Comparison of ENCODE assay signal across 1 cellular context in genomic region chr4:81493895-81494490, GRCh38.
A peak's percentile ranks its signal among the peaks of the same experiment; 100 is the strongest.
TF ChIP-seq lines count a peak whose summit lies in the region.

No MANE protein-coding gene starts in this region.

TF ChIP-seq in GM12878, 131 proteins besides CTCF, POLR2A, EP300 and RAD21 (continued from another document and continues in another):
- no peak for TF ChIP-seq E2F8 (IDR thresholded peaks at IDR 0.05; ENCODE audit: low read depth, partially characterized antibody)
- TF ChIP-seq RUNX3 (IDR thresholded peaks at IDR 0.05; ENCODE audit: low read length), result peak; percentile 38; the same call in 1 of the 2 replicates
- TF ChIP-seq NFIC (IDR thresholded peaks at IDR 0.05; ENCODE audit: low read depth, low read length), result peak; percentile 68
- no peak for TF ChIP-seq ZBED1 (IDR thresholded peaks at IDR 0.05; ENCODE audit: borderline replicate concordance)
- TF ChIP-seq FOS (IDR thresholded peaks at IDR 0.05; ENCODE audit: borderline replicate concordance, extremely low read depth, insufficient read length), result no peak
- no peak for TF ChIP-seq SMARCA5 (IDR thresholded peaks at IDR 0.05)
- TF ChIP-seq ZNF24 (IDR thresholded peaks at IDR 0.05), result no peak
- TF ChIP-seq PBX3 (IDR thresholded peaks at IDR 0.05; ENCODE audit: insufficient replicate concordance, low read depth, low read length), result no peak
- no peak for TF ChIP-seq SIN3A (IDR thresholded peaks at IDR 0.05; ENCODE audit: low read depth, low read length)
- TF ChIP-seq PAX8 (IDR thresholded peaks at IDR 0.05), result no peak
- no peak for TF ChIP-seq NR2C2 (IDR thresholded peaks at IDR 0.05; ENCODE audit: borderline replicate concordance, control insufficient read depth, insufficient read length, low read depth)
- TF ChIP-seq TBL1XR1 (IDR thresholded peaks at IDR 0.05; ENCODE audit: low read depth, low read length), result 0 out of 2 replicates have a peak, but pooled peaks have one; percentile 22
- TF ChIP-seq STAT3 (IDR thresholded peaks at IDR 0.05; ENCODE audit: low read depth, low read length), result no peak
- no peak for TF ChIP-seq ZNF207 (IDR thresholded peaks at IDR 0.05; ENCODE audit: borderline replicate concordance)
- TF ChIP-seq SMAD1 (IDR thresholded peaks at IDR 0.05; ENCODE audit: low read depth, partially characterized antibody), result no peak
- no peak for TF ChIP-seq SKIL (IDR thresholded peaks at IDR 0.05; ENCODE audit: low read depth, poor library complexity, severe bottlenecking)
- TF ChIP-seq ZBTB4 (CRISPR knock-in tag; IDR thresholded peaks at IDR 0.05), result no peak
- no peak for TF ChIP-seq TCF3 (IDR thresholded peaks at IDR 0.05; ENCODE audit: borderline replicate concordance, insufficient read depth, low read depth, low read length)
- TF ChIP-seq MEF2A (IDR thresholded peaks at IDR 0.05; ENCODE audit: insufficient read depth, low read depth, low read length), result peak; percentile 86
- TF ChIP-seq HSF1 (IDR thresholded peaks at IDR 0.05; ENCODE audit: low read depth, low read length), result no peak
- no peak for TF ChIP-seq HDGF (IDR thresholded peaks at IDR 0.05)
- TF ChIP-seq MYC (IDR thresholded peaks at IDR 0.05; ENCODE audit: insufficient read depth, insufficient read length, insufficient replicate concordance, low read length, severe bottlenecking), result no peak
- TF ChIP-seq CREB1 (IDR thresholded peaks at IDR 0.05; ENCODE audit: low read depth), result no peak
- TF ChIP-seq RCOR1 (conservative IDR thresholded peaks at IDR 0.05; ENCODE audit: low read depth, low read length), result no peak
- TF ChIP-seq IKZF1 (conservative IDR thresholded peaks at IDR 0.05), result peak; percentile 39
- no peak for TF ChIP-seq SREBF2 (IDR thresholded peaks at IDR 0.05; ENCODE audit: low read length)
- TF ChIP-seq ATF3 (IDR thresholded peaks at IDR 0.05; ENCODE audit: borderline replicate concordance, extremely low read depth, low read depth, low read length), result no peak
- TF ChIP-seq ATF2 (IDR thresholded peaks at IDR 0.05; ENCODE audit: low read length), result peak; percentile 32; the same call in 1 of the 2 replicates
- TF ChIP-seq E4F1 (IDR thresholded peaks at IDR 0.05; ENCODE audit: borderline replicate concordance, partially characterized antibody), result no peak
- TF ChIP-seq BCL11A (IDR thresholded peaks at IDR 0.05; ENCODE audit: low read depth, low read length), result no peak
- TF ChIP-seq BACH1 (IDR thresholded peaks at IDR 0.05; ENCODE audit: borderline replicate concordance), result no peak
- peak; percentile 58; the same call in 1 of the 2 replicates for TF ChIP-seq RELB (IDR thresholded peaks at IDR 0.05; ENCODE audit: low read depth)
- TF ChIP-seq BMI1 (IDR thresholded peaks at IDR 0.05; ENCODE audit: borderline replicate concordance), result no peak
- TF ChIP-seq CUX1 (IDR thresholded peaks at IDR 0.05; ENCODE audit: insufficient replicate concordance, low read depth, low read length), result no peak
- peak; percentile 69 for TF ChIP-seq MEF2B (IDR thresholded peaks at IDR 0.05; ENCODE audit: partially characterized antibody, poor library complexity, severe bottlenecking)
